ENCODE assay signal across 16 cellular contexts in genomic region chr13:100657881-100658315, GRCh38. TPM values are rescaled to one million over a fixed set of nuclear protein-coding genes. Genes with fewer than 3 reads are reported as not detected.
DNase-seq lines count a peak whose midpoint lies in the region; ATAC-seq and TF ChIP-seq lines count a peak whose summit lies in the region.
"Had no signal": no experiment of that assay in that cellular context is flagged by ENCODE, and none has a peak within 500 bp of the region (broad histone marks: within the 10 kb centered on the region; RNA-seq: fewer than 3 reads in every experiment).

No MANE protein-coding gene starts in this region.

- peaks cover 8% of the 10 kb centered on the region for H3K36me3 ChIP-seq in CD8-positive, alpha-beta T cell (ENCODE audit: insufficient read depth, low read length)
- peaks cover 15% of the 10 kb centered on the region for H3K36me3 ChIP-seq in H7 (replicated peaks; ENCODE audit: control insufficient read depth, insufficient read depth, low read length)
- H3K36me3 ChIP-seq: right atrium auricular region had no signal

- H3K9me3 ChIP-seq in CD8-positive, alpha-beta T cell (ENCODE audit: low read length) = no peaks in the 10 kb centered on the region
- H3K9me3 ChIP-seq: right atrium auricular region had no signal

- peaks cover 19% of the 10 kb centered on the region for H3K4me1 Mint-ChIP-seq in CD8-positive, alpha-beta T cell (ENCODE audit: low read depth)
- H3K4me1 Mint-ChIP-seq in activated CD8-positive, alpha-beta T cell treated with anti-CD3 and anti-CD28 coated beads, Interleukin-2, amount 10 ng/mL, durations not matched to agents 7 days and 5 days (ENCODE audit: low read depth) = peaks cover 36% of the 10 kb centered on the region
- H3K4me1 Mint-ChIP-seq in memory B cell = peaks cover 5% of the 10 kb centered on the region
- H3K4me1 Mint-ChIP-seq: CD14-positive monocyte had no signal

- no peak overlapping the region for H3K27ac Mint-ChIP-seq in CD8-positive, alpha-beta T cell
- H3K27ac Mint-ChIP-seq in activated CD8-positive, alpha-beta T cell treated with anti-CD3 and anti-CD28 coated beads, Interleukin-2, amount 10 ng/mL, durations not matched to agents 7 days and 5 days = peak overlapping the region; percentile 74
- peak overlapping the region; percentile 1 for H3K27ac Mint-ChIP-seq in memory B cell
- H3K27ac Mint-ChIP-seq: activated naive CD4-positive, alpha-beta T cell treated with anti-CD3 and anti-CD28 coated beads for 36 hours; type B pancreatic cell had no signal

- peaks cover 15% of the 10 kb centered on the region for H3K4me1 ChIP-seq in CD8-positive, alpha-beta T cell (ENCODE audit: insufficient read depth, low read length)
- H3K4me1 ChIP-seq: right atrium auricular region had no signal

- H3K4me3 Mint-ChIP-seq in CD8-positive, alpha-beta T cell = peak overlapping the region; percentile 16
- H3K4me3 Mint-ChIP-seq in activated CD8-positive, alpha-beta T cell treated with anti-CD3 and anti-CD28 coated beads, Interleukin-2, amount 10 ng/mL, durations not matched to agents 7 days and 5 days = no peak overlapping the region
- H3K4me3 Mint-ChIP-seq in memory B cell = peak overlapping the region; percentile 42
- H3K4me3 Mint-ChIP-seq: activated naive CD4-positive, alpha-beta T cell treated with anti-CD3 and anti-CD28 coated beads for 36 hours; CD14-positive monocyte; type B pancreatic cell had no signal

- no peaks in the 10 kb centered on the region for H3K27me3 Mint-ChIP-seq in CD8-positive, alpha-beta T cell (ENCODE audit: low read depth)
- H3K27me3 Mint-ChIP-seq in activated CD8-positive, alpha-beta T cell treated with anti-CD3 and anti-CD28 coated beads, Interleukin-2, amount 10 ng/mL, durations not matched to agents 7 days and 5 days (ENCODE audit: low read depth) = no peaks in the 10 kb centered on the region
- H3K27me3 Mint-ChIP-seq in memory B cell = no peaks in the 10 kb centered on the region
- H3K27me3 Mint-ChIP-seq: type B pancreatic cell had no signal

- POLR2A ChIA-PET in CD8-positive, alpha-beta T cell (lab: Charles Lee) = interaction anchor here (1.4 kb wide), 1 partner anchor 11 kb away, joined by 4 read pairs; no protein-coding TSS in a partner anchor
- POLR2A ChIA-PET in activated CD8-positive, alpha-beta T cell treated with anti-CD3 and anti-CD28 coated beads, Interleukin-2, amount 10 ng/mL, durations not matched to agents 7 days and 5 days (lab: Charles Lee) = no interaction called here

- no peak overlapping the region for H3K4me3 ChIP-seq in CD8-positive, alpha-beta T cell (ENCODE audit: low read depth, low read length)
- no peak overlapping the region for H3K4me3 ChIP-seq in H7 (ENCODE audit: insufficient read depth, low read depth, low read length)
- H3K4me3 ChIP-seq: right atrium auricular region had no signal

- no peaks in the 10 kb centered on the region for H3K27me3 ChIP-seq in CD8-positive, alpha-beta T cell (ENCODE audit: insufficient read depth, low read length)
- no peaks in the 10 kb centered on the region for H3K27me3 ChIP-seq in H7 (ENCODE audit: control insufficient read depth, insufficient read depth, low read length)
- H3K27me3 ChIP-seq: right atrium auricular region had no signal

- H3K36me3 Mint-ChIP-seq in CD8-positive, alpha-beta T cell = peaks cover 64% of the 10 kb centered on the region
- peaks cover 74% of the 10 kb centered on the region for H3K36me3 Mint-ChIP-seq in activated CD8-positive, alpha-beta T cell treated with anti-CD3 and anti-CD28 coated beads, Interleukin-2, amount 10 ng/mL, durations not matched to agents 7 days and 5 days (ENCODE audit: low read depth)
- H3K36me3 Mint-ChIP-seq in memory B cell = peaks cover 18% of the 10 kb centered on the region

- in situ Hi-C loops in GM13977 (cut with MboI; ENCODE audit: low pct_unique_long_range_greater_than_20kb, low sequenced_read_pairs, unreplicated experiment) = no loop called here

- no peak overlapping the region for H3K27ac ChIP-seq in CD8-positive, alpha-beta T cell (ENCODE audit: low read depth, low read length)
- H3K27ac ChIP-seq: right atrium auricular region had no signal

- CTCF ChIA-PET in CD8-positive, alpha-beta T cell (lab: Charles Lee) = interaction anchor here (0.7 to 0.9 kb wide), 3 partner anchors 11 to 17 kb away, joined by 3 to 4 read pairs (median 4); partner anchors contain the start of gene TMTC4
- CTCF ChIA-PET in activated CD8-positive, alpha-beta T cell treated with anti-CD3 and anti-CD28 coated beads, Interleukin-2, amount 10 ng/mL, durations not matched to agents 7 days and 5 days (lab: Charles Lee) = interaction anchor here (0.7 to 2.0 kb wide), 8 partner anchors 12 to 87 kb away, joined by 3 to 10 read pairs (median 4); partner anchors contain the start of gene TMTC4

- peak in 1 of 7 experiments; percentile 15 for DNase-seq in CD8-positive, alpha-beta T cell
- no peak for DNase-seq in activated CD8-positive, alpha-beta T cell treated with anti-CD3 and anti-CD28 coated beads, Interleukin-2, amount 10 ng/mL, durations not matched to agents 7 days and 5 days
- DNase-seq in memory B cell (ENCODE audit: low spot score in 2 of 2) (no peak), NCI-H1105 treated with DMSO at 0.1 percent for 48 hours (lab: John Stamatoyannopoulos, UW) (no peak), H7 (no peak), left colon (no peak), GM13977 (ENCODE audit: low spot score) (no peak)
- DNase-seq: activated naive CD4-positive, alpha-beta T cell treated with anti-CD3 and anti-CD28 coated beads for 36 hours; mesenchymal stem cell; NCI-H1417 treated with DMSO at 0.1 percent for 48 hours; NCI-H748 treated with DMSO at 0.1 percent for 48 hours; SHP77 had no signal

- no peak for TF ChIP-seq CTCF in CD8-positive, alpha-beta T cell (IDR thresholded peaks at IDR 0.05)
- no peak for TF ChIP-seq CTCF in GM13977 (IDR thresholded peaks at IDR 0.05; ENCODE audit: extremely low read depth, insufficient read depth, missing control alignments)

- intact Hi-C loops in CD8-positive, alpha-beta T cell (cut with DNase I, micrococcal nuclease) = loop anchor here in 1 of 2 experiments (10.0 kb wide), 1 partner anchor 167 kb away; no protein-coding TSS in a partner anchor
- intact Hi-C loops in left colon (cut with DNase I, micrococcal nuclease) = no loop called here

- H3K9me3 Mint-ChIP-seq in CD8-positive, alpha-beta T cell = no peaks in the 10 kb centered on the region
- no peaks in the 10 kb centered on the region for H3K9me3 Mint-ChIP-seq in activated CD8-positive, alpha-beta T cell treated with anti-CD3 and anti-CD28 coated beads, Interleukin-2, amount 10 ng/mL, durations not matched to agents 7 days and 5 days (ENCODE audit: insufficient read depth)
- no peaks in the 10 kb centered on the region for H3K9me3 Mint-ChIP-seq in memory B cell
- H3K9me3 Mint-ChIP-seq: activated naive CD4-positive, alpha-beta T cell treated with anti-CD3 and anti-CD28 coated beads for 36 hours; CD14-positive monocyte; type B pancreatic cell had no signal

- ATAC-seq in CD8-positive, alpha-beta T cell = no peak
- ATAC-seq in GM21447 (IDR thresholded peaks at IDR 0.05; ENCODE audit: unreplicated experiment) (peak; percentile 16), memory B cell (ENCODE audit: low read depth) (no peak), left colon (no peak)
- ATAC-seq in activated CD8-positive, alpha-beta T cell treated with anti-CD3 and anti-CD28 coated beads, Interleukin-2, amount 10 ng/mL, durations not matched to agents 7 days and 5 days = peak; percentile 43

RNA-seq across cellular contexts. Expression of gene TMTC4, which starts 16.7 kb away (rescaled TPM):
- 1 to 10 TPM; 4.7 to 6.6 TPM for total RNA-seq in CD8-positive, alpha-beta T cell
- 10 to 100 TPM; 26.8 to 27.5 TPM for total RNA-seq in activated CD8-positive, alpha-beta T cell treated with anti-CD3 and anti-CD28 coated beads, Interleukin-2, amount 10 ng/mL, durations not matched to agents 7 days and 5 days
- total RNA-seq in H7 (2014; rRNA removed; shearing (Covaris generic)) = 50.1 and 62.1 TPM in 2 replicates
- total RNA-seq in left colon = 10 to 100 TPM; 15.9 to 26.1 TPM

Comparison
In these comparisons a context has a peak if more than half of its experiments do, and no peak if none do; other contexts are left out.
1. ATAC-seq: peak in GM21447 (single experiment) and activated CD8-positive, alpha-beta T cell treated with anti-CD3 and anti-CD28 coated beads, Interleukin-2, amount 10 ng/mL, durations not matched to agents 7 days and 5 days (single experiment); none in CD8-positive, alpha-beta T cell (single experiment), memory B cell (single experiment) and left colon (single experiment).